8 cellular contexts compared by ENCODE assay signal in genomic region chr13:21060063-21060826, GRCh38. TPM values are rescaled to one million over a fixed set of nuclear protein-coding genes. Genes with fewer than 3 reads are reported as not detected.
DNase-seq lines count a peak whose midpoint lies in the region; ATAC-seq and TF ChIP-seq lines count a peak whose summit lies in the region.

No MANE protein-coding gene starts in this region.

- H3K4me3 ChIP-seq in AG04450 (ENCODE audit: low read depth, low read length) (peak overlapping the region; percentile 77), ascending aorta (peak overlapping the region; percentile 84 to 89), iPS-15b (ENCODE audit: low read depth, low read length) (peak overlapping the region; percentile 85), skeletal muscle satellite cell (ENCODE audit: low read length) (peak overlapping the region; percentile 89)

- intact Hi-C loops in ascending aorta (cut with DNase I): loop anchor here (1.0 to 10.0 kb wide), 8 partner anchors 43 to 395 kb away; partner anchors contain the start of genes EEF1AKMT1, XPO4 and ZDHHC20

- peak; percentile 18 for TF ChIP-seq POLR2A in GM18951 (IDR thresholded peaks at IDR 0.05; ENCODE audit: extremely low read depth, insufficient read depth, insufficient read length)

- ATAC-seq in HG03521 (IDR thresholded peaks at IDR 0.05; ENCODE audit: unreplicated experiment): peak; percentile 18

- TF ChIP-seq CTCF in AG04450 (IDR thresholded peaks at IDR 0.05; ENCODE audit: low read depth, low read length) (no peak), ascending aorta (IDR thresholded peaks at IDR 0.05) (no peak)

- peak overlapping the region; percentile 73 for H3K9ac ChIP-seq in iPS-15b (ENCODE audit: low read depth, low read length)
- H3K9ac ChIP-seq in skeletal muscle satellite cell (ENCODE audit: low read depth, low read length): peak overlapping the region; percentile 100

- H3K4me1 ChIP-seq in ascending aorta: peaks cover 4 to 30% of the 10 kb centered on the region in 2 donors
- H3K4me1 ChIP-seq in iPS-15b (ENCODE audit: control insufficient read depth, insufficient read depth, low read length): peaks cover 8% of the 10 kb centered on the region
- peaks cover 32% of the 10 kb centered on the region for H3K4me1 ChIP-seq in skeletal muscle satellite cell (ENCODE audit: control insufficient read depth, insufficient read depth, low read length)

- POLR2A ChIA-PET in AG04450 (lab: Yijun Ruan, JAX): interaction anchor here (0.7 to 1.0 kb wide), 3 partner anchors 9 to 39 kb away, joined by 4 to 5 read pairs (median 5); no protein-coding TSS in a partner anchor

- H3K27me3 ChIP-seq in AG04450 (ENCODE audit: control insufficient read depth, insufficient read depth, low read length): no peaks in the 10 kb centered on the region
- H3K27me3 ChIP-seq in ascending aorta: no peaks in the 10 kb centered on the region
- no peaks in the 10 kb centered on the region for H3K27me3 ChIP-seq in iPS-15b (ENCODE audit: control insufficient read depth, insufficient read depth, low read length)
- H3K27me3 ChIP-seq in skeletal muscle satellite cell (ENCODE audit: control insufficient read depth, insufficient read depth, low read length): no peaks in the 10 kb centered on the region

- in situ Hi-C loops in GM18951 (cut with MboI; ENCODE audit: low sequenced_read_pairs, unreplicated experiment): no loop called here

- H3K27ac ChIP-seq in AG04450 (ENCODE audit: low read depth, low read length) (peak overlapping the region; percentile 78), ascending aorta (peak overlapping the region; percentile 98 to 100)

- H3K36me3 ChIP-seq in ascending aorta (no peaks in the 10 kb centered on the region), iPS-15b (ENCODE audit: control insufficient read depth, insufficient read depth, low read length) (peaks cover 5% of the 10 kb centered on the region), skeletal muscle satellite cell (ENCODE audit: insufficient read depth, low read length) (peaks cover 10% of the 10 kb centered on the region)

- H3K9me3 ChIP-seq in AG04450 (ENCODE audit: control insufficient read depth, insufficient read depth, low read length): peaks cover 8% of the 10 kb centered on the region
- no peaks in the 10 kb centered on the region for H3K9me3 ChIP-seq in ascending aorta
- no peaks in the 10 kb centered on the region for H3K9me3 ChIP-seq in iPS-15b (ENCODE audit: control insufficient read depth, insufficient read depth, low read length)
- no peaks in the 10 kb centered on the region for H3K9me3 ChIP-seq in skeletal muscle satellite cell (replicated peaks; ENCODE audit: low read length)

- H3K4me2 ChIP-seq in skeletal muscle satellite cell (ENCODE audit: low read length): peak overlapping the region; percentile 77

- DNase-seq in AG04450 (ENCODE audit: low read depth, low spot score): no peak
- DNase-seq in ascending aorta (ENCODE audit: low spot score in 2 of 2): peak in 1 of 2 donors; percentile 70
- no peak for DNase-seq in KG1 (lab: John Stamatoyannopoulos, UW)
- DNase-seq in amniotic stem cell (lab: John Stamatoyannopoulos, UW): no peak

- CTCF ChIA-PET in AG04450 (lab: Charles Lee): no interaction called here

RNA-seq across cellular contexts. Expression of gene LATS2, which starts 1.1 kb away (rescaled TPM):
- polyA plus RNA-seq in AG04450 (2011; rRNA removed): 19.3 and 21.7 TPM in 2 replicates
- polyA minus RNA-seq in AG04450 (2011; rRNA and poly(A)+ RNA removed): 31.4 and 33.0 TPM in 2 replicates
- 49.0 TPM for total RNA-seq in ascending aorta
- 9.4 and 11.1 TPM in 2 replicates for total RNA-seq in skeletal muscle satellite cell (2012; rRNA removed)
